Comparison of ENCODE assay signal across 1 cellular context in the genomic region with DNA sequence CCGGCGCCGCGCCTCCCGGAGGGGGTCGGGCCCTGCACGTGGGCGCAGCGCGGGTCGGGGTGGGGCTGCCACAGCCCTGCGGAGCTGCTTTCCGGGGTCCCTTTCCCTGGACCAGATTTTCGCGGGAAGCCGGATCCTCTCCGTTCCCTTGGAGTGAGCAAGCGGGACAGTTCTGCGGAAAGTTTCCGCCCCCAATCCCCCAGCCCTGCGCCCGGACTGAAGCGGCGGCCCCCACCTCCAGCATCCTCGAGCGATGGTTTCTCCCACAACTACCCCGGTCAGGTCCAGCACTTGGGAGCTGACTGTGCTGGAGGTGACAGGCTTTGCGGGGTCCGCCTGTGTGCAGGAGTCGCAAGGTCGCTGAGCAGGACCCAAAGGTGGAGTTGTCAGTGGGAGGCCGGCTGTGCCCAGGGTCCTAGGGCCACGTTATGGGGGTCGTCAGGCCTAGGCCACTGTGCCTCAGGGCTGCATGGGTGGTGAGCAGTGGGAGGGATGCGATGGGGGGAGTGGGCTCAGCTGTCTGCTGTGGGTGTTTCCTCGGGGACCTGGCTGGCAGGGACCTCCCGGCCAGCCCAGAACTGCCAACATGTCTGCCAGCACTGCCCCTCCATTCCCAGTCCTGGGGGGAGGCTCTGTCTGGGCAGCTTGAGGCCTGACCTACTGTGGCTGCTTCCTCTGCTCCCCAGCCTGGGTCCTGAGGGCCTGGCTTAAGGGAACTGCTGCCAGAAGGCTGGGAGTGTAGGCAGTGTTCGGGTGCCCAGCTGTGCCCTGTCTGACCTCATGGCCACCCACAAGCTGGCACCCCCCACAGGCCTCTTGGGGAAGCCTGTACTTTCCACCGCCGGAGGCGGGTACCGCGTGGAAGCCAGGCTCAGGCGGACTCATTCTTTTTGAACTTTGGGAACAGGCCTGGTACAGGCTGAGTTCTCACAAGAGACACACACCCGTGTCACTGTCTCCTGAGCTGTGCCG.
TF ChIP-seq lines count a peak whose summit lies in the region.

No MANE protein-coding gene starts in this region.

TF ChIP-seq in HepG2, 621 proteins besides CTCF, POLR2A, EP300 and RAD21 (continued from another document):
- TF ChIP-seq ZNF724P (CRISPR knock-in tag; IDR thresholded peaks at IDR 0.05; ENCODE audit: borderline replicate concordance) (0 out of 2 replicates have a peak, but pooled peaks have one; percentile 34), ZNF687 (CRISPR knock-in tag; IDR thresholded peaks at IDR 0.05) (peak; percentile 52), AGO1 (IDR thresholded peaks at IDR 0.05; ENCODE audit: low read depth, low read length, poor library complexity, severe bottlenecking) (no peak), SALL1 (CRISPR knock-in tag; IDR thresholded peaks at IDR 0.05) (0 out of 2 replicates have a peak, but pooled peaks have one; percentile 37), ZFX (CRISPR knock-in tag; IDR thresholded peaks at IDR 0.05; ENCODE audit: low read depth) (peak; percentile 41; the same call in 1 of the 2 replicates), FOXA3 (CRISPR knock-in tag; IDR thresholded peaks at IDR 0.05) (no peak), ZNF274 (CRISPR knock-in tag; IDR thresholded peaks at IDR 0.05) (no peak), HDAC1 (CRISPR knock-in tag; IDR thresholded peaks at IDR 0.05) (peak; percentile 9; the same call in 1 of the 2 replicates), THAP11 (CRISPR knock-in tag; IDR thresholded peaks at IDR 0.05) (0 out of 2 replicates have a peak, but pooled peaks have one; percentile 6), DNMT1 (CRISPR knock-in tag; IDR thresholded peaks at IDR 0.05) (no peak), ZMYM4 (CRISPR knock-in tag; IDR thresholded peaks at IDR 0.05) (no peak), ZNF451 (CRISPR knock-in tag; IDR thresholded peaks at IDR 0.05) (no peak), SMYD3 (CRISPR knock-in tag; IDR thresholded peaks at IDR 0.05) (no peak), HES4 (CRISPR knock-in tag; IDR thresholded peaks at IDR 0.05; ENCODE audit: borderline replicate concordance) (no peak), CHCHD3 (CRISPR knock-in tag; IDR thresholded peaks at IDR 0.05) (0 out of 2 replicates have a peak, but pooled peaks have one; percentile 67), CHD2 (IDR thresholded peaks at IDR 0.05; ENCODE audit: low read depth, low read length) (no peak), ZSCAN21 (CRISPR knock-in tag; IDR thresholded peaks at IDR 0.05; ENCODE audit: borderline replicate concordance) (0 out of 2 replicates have a peak, but pooled peaks have one; percentile 0), ZNF160 (CRISPR knock-in tag; IDR thresholded peaks at IDR 0.05) (no peak), HNRNPLL (IDR thresholded peaks at IDR 0.05; ENCODE audit: low read depth, low read length, poor library complexity, severe bottlenecking) (peak; percentile 43), TBX2 (CRISPR knock-in tag; IDR thresholded peaks at IDR 0.05; ENCODE audit: borderline replicate concordance) (no peak; the same call in 1 of the 2 replicates), NFIB (CRISPR knock-in tag; IDR thresholded peaks at IDR 0.05; ENCODE audit: borderline replicate concordance) (no peak), AGO2 (optimal IDR thresholded peaks at IDR 0.05; ENCODE audit: low read depth, low read length) (peak; percentile 56), EEA1 (CRISPR knock-in tag; IDR thresholded peaks at IDR 0.05; ENCODE audit: borderline replicate concordance) (0 out of 2 replicates have a peak, but pooled peaks have one; percentile 47), ZNF788 (CRISPR knock-in tag; IDR thresholded peaks at IDR 0.05; ENCODE audit: borderline replicate concordance) (0 out of 2 replicates have a peak, but pooled peaks have one; percentile 17), ZNF296 (CRISPR knock-in tag; conservative IDR thresholded peaks at IDR 0.05) (0 out of 2 replicates have a peak, but pooled peaks have one; percentile 8), IKZF4 (CRISPR knock-in tag; IDR thresholded peaks at IDR 0.05; ENCODE audit: borderline replicate concordance, low read depth, not compliant biosample characterization) (no peak), ZSCAN25 (CRISPR knock-in tag; IDR thresholded peaks at IDR 0.05) (no peak), ZNF547 (CRISPR knock-in tag; IDR thresholded peaks at IDR 0.05) (peak; percentile 28; the same call in 1 of the 2 replicates)
- TF ChIP-seq, protein P1, sequence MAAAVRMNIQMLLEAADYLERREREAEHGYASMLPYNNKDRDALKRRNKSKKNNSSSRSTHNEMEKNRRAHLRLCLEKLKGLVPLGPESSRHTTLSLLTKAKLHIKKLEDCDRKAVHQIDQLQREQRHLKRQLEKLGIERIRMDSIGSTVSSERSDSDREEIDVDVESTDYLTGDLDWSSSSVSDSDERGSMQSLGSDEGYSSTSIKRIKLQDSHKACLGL (CRISPR knock-in tag; IDR thresholded peaks at IDR 0.05), result no peak; the same call in 1 of the 2 replicates
- TF ChIP-seq, protein P2, sequence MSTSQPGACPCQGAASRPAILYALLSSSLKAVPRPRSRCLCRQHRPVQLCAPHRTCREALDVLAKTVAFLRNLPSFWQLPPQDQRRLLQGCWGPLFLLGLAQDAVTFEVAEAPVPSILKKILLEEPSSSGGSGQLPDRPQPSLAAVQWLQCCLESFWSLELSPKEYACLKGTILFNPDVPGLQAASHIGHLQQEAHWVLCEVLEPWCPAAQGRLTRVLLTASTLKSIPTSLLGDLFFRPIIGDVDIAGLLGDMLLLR (CRISPR knock-in tag; IDR thresholded peaks at IDR 0.05), result no peak; the same call in 1 of the 2 replicates
- TF ChIP-seq, protein P3, sequence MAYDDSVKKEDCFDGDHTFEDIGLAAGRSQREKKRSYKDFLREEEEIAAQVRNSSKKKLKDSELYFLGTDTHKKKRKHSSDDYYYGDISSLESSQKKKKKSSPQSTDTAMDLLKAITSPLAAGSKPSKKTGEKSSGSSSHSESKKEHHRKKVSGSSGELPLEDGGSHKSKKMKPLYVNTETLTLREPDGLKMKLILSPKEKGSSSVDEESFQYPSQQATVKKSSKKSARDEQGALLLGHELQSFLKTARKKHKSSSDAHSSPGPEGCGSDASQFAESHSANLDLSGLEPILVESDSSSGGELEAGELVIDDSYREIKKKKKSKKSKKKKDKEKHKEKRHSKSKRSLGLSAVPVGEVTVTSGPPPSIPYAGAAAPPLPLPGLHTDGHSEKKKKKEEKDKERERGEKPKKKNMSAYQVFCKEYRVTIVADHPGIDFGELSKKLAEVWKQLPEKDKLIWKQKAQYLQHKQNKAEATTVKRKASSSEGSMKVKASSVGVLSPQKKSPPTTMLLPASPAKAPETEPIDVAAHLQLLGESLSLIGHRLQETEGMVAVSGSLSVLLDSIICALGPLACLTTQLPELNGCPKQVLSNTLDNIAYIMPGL (CRISPR knock-in tag; IDR thresholded peaks at IDR 0.05; ENCODE audit: borderline replicate concordance in 1 of 2, low read depth in 1 of 2), result no peak
- TF ChIP-seq, protein P4, sequence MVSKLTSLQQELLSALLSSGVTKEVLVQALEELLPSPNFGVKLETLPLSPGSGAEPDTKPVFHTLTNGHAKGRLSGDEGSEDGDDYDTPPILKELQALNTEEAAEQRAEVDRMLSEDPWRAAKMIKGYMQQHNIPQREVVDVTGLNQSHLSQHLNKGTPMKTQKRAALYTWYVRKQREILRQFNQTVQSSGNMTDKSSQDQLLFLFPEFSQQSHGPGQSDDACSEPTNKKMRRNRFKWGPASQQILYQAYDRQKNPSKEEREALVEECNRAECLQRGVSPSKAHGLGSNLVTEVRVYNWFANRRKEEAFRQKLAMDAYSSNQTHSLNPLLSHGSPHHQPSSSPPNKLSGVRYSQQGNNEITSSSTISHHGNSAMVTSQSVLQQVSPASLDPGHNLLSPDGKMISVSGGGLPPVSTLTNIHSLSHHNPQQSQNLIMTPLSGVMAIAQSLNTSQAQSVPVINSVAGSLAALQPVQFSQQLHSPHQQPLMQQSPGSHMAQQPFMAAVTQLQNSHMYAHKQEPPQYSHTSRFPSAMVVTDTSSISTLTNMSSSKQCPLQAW (CRISPR knock-in tag; IDR thresholded peaks at IDR 0.05), result no peak
- TF ChIP-seq, protein P5, sequence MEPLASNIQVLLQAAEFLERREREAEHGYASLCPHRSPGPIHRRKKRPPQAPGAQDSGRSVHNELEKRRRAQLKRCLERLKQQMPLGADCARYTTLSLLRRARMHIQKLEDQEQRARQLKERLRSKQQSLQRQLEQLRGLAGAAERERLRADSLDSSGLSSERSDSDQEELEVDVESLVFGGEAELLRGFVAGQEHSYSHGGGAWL (CRISPR knock-in tag; IDR thresholded peaks at IDR 0.05), result no peak
- TF ChIP-seq, protein P6, sequence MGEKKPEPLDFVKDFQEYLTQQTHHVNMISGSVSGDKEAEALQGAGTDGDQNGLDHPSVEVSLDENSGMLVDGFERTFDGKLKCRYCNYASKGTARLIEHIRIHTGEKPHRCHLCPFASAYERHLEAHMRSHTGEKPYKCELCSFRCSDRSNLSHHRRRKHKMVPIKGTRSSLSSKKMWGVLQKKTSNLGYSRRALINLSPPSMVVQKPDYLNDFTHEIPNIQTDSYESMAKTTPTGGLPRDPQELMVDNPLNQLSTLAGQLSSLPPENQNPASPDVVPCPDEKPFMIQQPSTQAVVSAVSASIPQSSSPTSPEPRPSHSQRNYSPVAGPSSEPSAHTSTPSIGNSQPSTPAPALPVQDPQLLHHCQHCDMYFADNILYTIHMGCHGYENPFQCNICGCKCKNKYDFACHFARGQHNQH (CRISPR knock-in tag; IDR thresholded peaks at IDR 0.05), result no peak
- TF ChIP-seq, protein P7, sequence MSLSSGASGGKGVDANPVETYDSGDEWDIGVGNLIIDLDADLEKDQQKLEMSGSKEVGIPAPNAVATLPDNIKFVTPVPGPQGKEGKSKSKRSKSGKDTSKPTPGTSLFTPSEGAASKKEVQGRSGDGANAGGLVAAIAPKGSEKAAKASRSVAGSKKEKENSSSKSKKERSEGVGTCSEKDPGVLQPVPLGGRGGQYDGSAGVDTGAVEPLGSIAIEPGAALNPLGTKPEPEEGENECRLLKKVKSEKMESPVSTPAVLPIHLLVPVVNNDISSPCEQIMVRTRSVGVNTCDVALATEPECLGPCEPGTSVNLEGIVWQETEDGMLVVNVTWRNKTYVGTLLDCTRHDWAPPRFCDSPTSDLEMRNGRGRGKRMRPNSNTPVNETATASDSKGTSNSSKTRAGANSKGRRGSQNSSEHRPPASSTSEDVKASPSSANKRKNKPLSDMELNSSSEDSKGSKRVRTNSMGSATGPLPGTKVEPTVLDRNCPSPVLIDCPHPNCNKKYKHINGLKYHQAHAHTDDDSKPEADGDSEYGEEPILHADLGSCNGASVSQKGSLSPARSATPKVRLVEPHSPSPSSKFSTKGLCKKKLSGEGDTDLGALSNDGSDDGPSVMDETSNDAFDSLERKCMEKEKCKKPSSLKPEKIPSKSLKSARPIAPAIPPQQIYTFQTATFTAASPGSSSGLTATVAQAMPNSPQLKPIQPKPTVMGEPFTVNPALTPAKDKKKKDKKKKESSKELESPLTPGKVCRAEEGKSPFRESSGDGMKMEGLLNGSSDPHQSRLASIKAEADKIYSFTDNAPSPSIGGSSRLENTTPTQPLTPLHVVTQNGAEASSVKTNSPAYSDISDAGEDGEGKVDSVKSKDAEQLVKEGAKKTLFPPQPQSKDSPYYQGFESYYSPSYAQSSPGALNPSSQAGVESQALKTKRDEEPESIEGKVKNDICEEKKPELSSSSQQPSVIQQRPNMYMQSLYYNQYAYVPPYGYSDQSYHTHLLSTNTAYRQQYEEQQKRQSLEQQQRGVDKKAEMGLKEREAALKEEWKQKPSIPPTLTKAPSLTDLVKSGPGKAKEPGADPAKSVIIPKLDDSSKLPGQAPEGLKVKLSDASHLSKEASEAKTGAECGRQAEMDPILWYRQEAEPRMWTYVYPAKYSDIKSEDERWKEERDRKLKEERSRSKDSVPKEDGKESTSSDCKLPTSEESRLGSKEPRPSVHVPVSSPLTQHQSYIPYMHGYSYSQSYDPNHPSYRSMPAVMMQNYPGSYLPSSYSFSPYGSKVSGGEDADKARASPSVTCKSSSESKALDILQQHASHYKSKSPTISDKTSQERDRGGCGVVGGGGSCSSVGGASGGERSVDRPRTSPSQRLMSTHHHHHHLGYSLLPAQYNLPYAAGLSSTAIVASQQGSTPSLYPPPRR (CRISPR knock-in tag; IDR thresholded peaks at IDR 0.05; ENCODE audit: borderline replicate concordance), result no peak
